ENCODE assay signal across 16 cellular contexts in the genomic region with DNA sequence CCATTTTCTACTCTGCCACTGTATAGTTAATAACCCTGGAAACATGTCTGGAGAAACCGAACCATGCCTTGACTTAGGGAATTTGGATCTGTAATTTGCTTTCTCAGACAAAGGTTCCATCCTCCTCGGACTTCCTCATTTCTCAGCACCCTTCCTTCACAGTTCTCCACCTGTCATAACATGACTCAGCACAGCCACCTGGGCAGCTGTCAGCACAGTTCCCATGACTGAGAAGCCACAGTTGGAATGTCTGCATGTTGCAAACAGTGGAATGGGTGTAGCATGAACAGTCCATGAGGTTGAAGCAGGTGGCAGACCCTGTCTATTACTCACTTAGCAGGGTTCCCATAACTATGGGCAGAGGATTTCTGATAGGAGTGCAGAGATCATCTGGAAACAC. TPM values are rescaled to one million over a fixed set of nuclear protein-coding genes. Genes with fewer than 3 reads are reported as not detected.
A peak's percentile ranks its signal among the peaks of the same experiment; 100 is the strongest.
DNase-seq lines count a peak whose midpoint lies in the region; TF ChIP-seq lines count a peak whose summit lies in the region.
"Had no signal": no experiment of that assay in that cellular context is flagged by ENCODE, and none has a peak within 500 bp of the region (broad histone marks: within the 10 kb centered on the region; RNA-seq: fewer than 3 reads in every experiment).

No MANE protein-coding gene starts in this region.

- H3K9me3 Mint-ChIP-seq in endodermal cell: peaks cover 6% of the 10 kb centered on the region
- H3K9me3 Mint-ChIP-seq in activated CD4-positive, alpha-beta memory T cell treated with anti-CD3 and anti-CD28 coated beads for 36 hours: peaks cover 2% of the 10 kb centered on the region
- H3K9me3 Mint-ChIP-seq: activated CD4-positive, alpha-beta T cell treated with anti-CD3 and anti-CD28 coated beads, Interleukin-2, amount 10 ng/mL, durations not matched to agents 24 days and 14 days had no signal

- WGBS in endodermal cell (ENCODE audit: insufficient coverage in 1 of 2, insufficient read length in 1 of 2), 2 experiments: 89 to 100% methylated on average over 1 to 2 of the region's 2 CpGs
- 53 to 80% methylated on average over 1 to 2 of the region's 2 CpGs for WGBS in transverse colon (ENCODE audit: low coverage in 1 of 2), 2 donors

- H3K27ac ChIP-seq in endodermal cell (ENCODE audit: low read depth, low read length): no peak overlapping the region
- no peak overlapping the region for H3K27ac ChIP-seq in transverse colon
- H3K27ac ChIP-seq in WERI-Rb-1: no peak overlapping the region
- H3K27ac ChIP-seq: 22Rv1, psoas muscle had no signal

- H3K36me3 ChIP-seq in endodermal cell (ENCODE audit: control insufficient read depth, insufficient read depth, low read length) (no peaks in the 10 kb centered on the region), transverse colon (no peaks in the 10 kb centered on the region), WERI-Rb-1 (no peaks in the 10 kb centered on the region)

- no peak overlapping the region for H3K27ac Mint-ChIP-seq in endodermal cell
- no peak overlapping the region for H3K27ac Mint-ChIP-seq in activated CD4-positive, alpha-beta memory T cell treated with anti-CD3 and anti-CD28 coated beads for 36 hours
- H3K27ac Mint-ChIP-seq: activated CD4-positive, alpha-beta T cell treated with anti-CD3 and anti-CD28 coated beads, Interleukin-2, amount 10 ng/mL, durations not matched to agents 24 days and 14 days had no signal

- no peaks in the 10 kb centered on the region for H3K4me1 ChIP-seq in endodermal cell (ENCODE audit: control insufficient read depth, insufficient read depth, low read length)
- no peaks in the 10 kb centered on the region for H3K4me1 ChIP-seq in transverse colon
- H3K4me1 ChIP-seq: psoas muscle had no signal

- peaks cover 2% of the 10 kb centered on the region for H3K36me3 Mint-ChIP-seq in endodermal cell (ENCODE audit: low read depth)
- no peaks in the 10 kb centered on the region for H3K36me3 Mint-ChIP-seq in activated CD4-positive, alpha-beta memory T cell treated with anti-CD3 and anti-CD28 coated beads for 36 hours

- H3K4me1 Mint-ChIP-seq in endodermal cell: no peaks in the 10 kb centered on the region
- no peaks in the 10 kb centered on the region for H3K4me1 Mint-ChIP-seq in activated CD4-positive, alpha-beta memory T cell treated with anti-CD3 and anti-CD28 coated beads for 36 hours (ENCODE audit: low read depth)
- H3K4me1 Mint-ChIP-seq: activated CD4-positive, alpha-beta T cell treated with anti-CD3 and anti-CD28 coated beads, Interleukin-2, amount 10 ng/mL, durations not matched to agents 24 days and 14 days had no signal

- H3K4me3 Mint-ChIP-seq in endodermal cell: no peak overlapping the region
- H3K4me3 Mint-ChIP-seq in activated CD4-positive, alpha-beta memory T cell treated with anti-CD3 and anti-CD28 coated beads for 36 hours: no peak overlapping the region
- H3K4me3 Mint-ChIP-seq: activated CD4-positive, alpha-beta T cell treated with anti-CD3 and anti-CD28 coated beads, Interleukin-2, amount 10 ng/mL, durations not matched to agents 24 days and 14 days had no signal

- H3K27me3 ChIP-seq in endodermal cell (ENCODE audit: control insufficient read depth, insufficient read depth, low read length, poor library complexity, severe bottlenecking) (no peaks in the 10 kb centered on the region), transverse colon (no peaks in the 10 kb centered on the region), WERI-Rb-1 (ENCODE audit: insufficient read depth, low read depth, severe bottlenecking) (no peaks in the 10 kb centered on the region)

- TF ChIP-seq POLR2A in transverse colon (IDR thresholded peaks at IDR 0.05): no peak

- H3K27me3 Mint-ChIP-seq in endodermal cell (ENCODE audit: insufficient read depth): no peaks in the 10 kb centered on the region
- peaks cover 2% of the 10 kb centered on the region for H3K27me3 Mint-ChIP-seq in activated CD4-positive, alpha-beta memory T cell treated with anti-CD3 and anti-CD28 coated beads for 36 hours

- CTCF ChIA-PET in activated CD4-positive, alpha-beta memory T cell treated with anti-CD3 and anti-CD28 coated beads for 36 hours (lab: Charles Lee): no interaction called here

- intact Hi-C loops in transverse colon (cut with DNase I; ENCODE audit: low total_unique reads): no loop called here
- intact Hi-C loops in activated CD4-positive, alpha-beta memory T cell treated with anti-CD3 and anti-CD28 coated beads for 36 hours (cut with micrococcal nuclease): no loop called here

- H3K4me3 ChIP-seq in endodermal cell (ENCODE audit: low read length) (no peak overlapping the region), transverse colon (no peak overlapping the region), WERI-Rb-1 (ENCODE audit: low read depth, low read length) (no peak overlapping the region)
- H3K4me3 ChIP-seq: psoas muscle had no signal

- POLR2A ChIA-PET in activated CD4-positive, alpha-beta memory T cell treated with anti-CD3 and anti-CD28 coated beads for 36 hours (lab: Charles Lee): no interaction called here

- TF ChIP-seq EP300 in transverse colon (IDR thresholded peaks at IDR 0.05; ENCODE audit: low read depth): no peak

- in situ Hi-C loops in transverse colon (cut with MboI; ENCODE audit: low pct_ligation_motif_present in 1 of 4, low pct_unique_long_range_greater_than_20kb in 1 of 4, low sequenced_read_pairs in 3 of 4): no loop called here

- TF ChIP-seq CTCF in endodermal cell (conservative IDR thresholded peaks at IDR 0.05) (no peak), transverse colon (IDR thresholded peaks at IDR 0.05) (no peak), WERI-Rb-1 (IDR thresholded peaks at IDR 0.05; ENCODE audit: low read depth, low read length) (no peak)

- no peak overlapping the region for H3K9ac ChIP-seq in endodermal cell (ENCODE audit: extremely low read depth, low read length, poor library complexity, severe bottlenecking)

- peak; percentile 24 for DNase-seq in DMS153 (lab: John Stamatoyannopoulos, UW)
- DNase-seq in DMS153 treated with DMSO at 0.1 percent for 48 hours (lab: John Stamatoyannopoulos, UW; ENCODE audit: unreplicated experiment): no peak
- peak; percentile 19 to 48 for DNase-seq in Kasumi-1 (lab: John Stamatoyannopoulos, UW)
- DNase-seq in endodermal cell: peak; percentile 53
- peak; percentile 54 for DNase-seq in transverse colon
- DNase-seq in activated CD4-positive, alpha-beta memory T cell treated with anti-CD3 and anti-CD28 coated beads for 36 hours: no peak
- no peak for DNase-seq in activated effector memory CD4-positive, alpha-beta T cell treated with Interleukin-2 at 50 U/mL for 16 hours
- no peak for DNase-seq in WERI-Rb-1
- DNase-seq: activated CD4-positive, alpha-beta T cell treated with anti-CD3 and anti-CD28 coated beads, Interleukin-2, amount 10 ng/mL, durations not matched to agents 24 days and 14 days; hypothalamus; midbrain; NCI-H1694 treated with DMSO at 0.1 percent for 48 hours; psoas muscle; stimulated activated CD4-positive, alpha-beta T cell treated with anti-CD3 and anti-CD28 coated beads, Interleukin-4, amount 100 ng/mL, for 4 hours had no signal

- no peaks in the 10 kb centered on the region for H3K9me3 ChIP-seq in endodermal cell (ENCODE audit: control insufficient read depth, low read length)
- no peaks in the 10 kb centered on the region for H3K9me3 ChIP-seq in transverse colon
- H3K9me3 ChIP-seq in WERI-Rb-1 (ENCODE audit: severe bottlenecking): no peaks in the 10 kb centered on the region
- H3K9me3 ChIP-seq: psoas muscle had no signal

RNA-seq across cellular contexts. Expression of a gene that starts 0.6 kb away (rescaled TPM):
- total RNA-seq in endodermal cell: not detected
- not detected for polyA plus RNA-seq in endodermal cell (2013, experiment 1 of 2)
- not detected for polyA plus RNA-seq in endodermal cell (2013, experiment 2 of 2)
- total RNA-seq in transverse colon: not detected
- not detected for total RNA-seq in activated CD4-positive, alpha-beta memory T cell treated with anti-CD3 and anti-CD28 coated beads for 36 hours
- total RNA-seq: activated CD4-positive, alpha-beta T cell treated with anti-CD3 and anti-CD28 coated beads, Interleukin-2, amount 10 ng/mL, durations not matched to agents 24 days and 14 days; astrocyte; psoas muscle had no signal

RNA-seq across cellular contexts. Expression of a gene that starts 31.2 kb away (rescaled TPM):
- total RNA-seq in endodermal cell (not detected), transverse colon (under 1 TPM in 1 of 4 donors, not detected in 3; 0.48 TPM)
- polyA plus RNA-seq in endodermal cell (2013, experiment 1 of 2): not detected
- polyA plus RNA-seq in endodermal cell (2013, experiment 2 of 2): not detected
- not detected for total RNA-seq in activated CD4-positive, alpha-beta memory T cell treated with anti-CD3 and anti-CD28 coated beads for 36 hours
- total RNA-seq: activated CD4-positive, alpha-beta T cell treated with anti-CD3 and anti-CD28 coated beads, Interleukin-2, amount 10 ng/mL, durations not matched to agents 24 days and 14 days; astrocyte had no signal

RNA-seq across cellular contexts. Expression of a gene that starts 58.0 kb away (rescaled TPM):
- not detected for total RNA-seq in endodermal cell
- polyA plus RNA-seq in endodermal cell (2013, experiment 1 of 2): not detected
- not detected for polyA plus RNA-seq in endodermal cell (2013, experiment 2 of 2)
- not detected for total RNA-seq in transverse colon
- total RNA-seq in activated CD4-positive, alpha-beta memory T cell treated with anti-CD3 and anti-CD28 coated beads for 36 hours: not detected
- total RNA-seq: activated CD4-positive, alpha-beta T cell treated with anti-CD3 and anti-CD28 coated beads, Interleukin-2, amount 10 ng/mL, durations not matched to agents 24 days and 14 days; astrocyte; psoas muscle had no signal
- polyA plus RNA-seq: psoas muscle had no signal

Comparison
In these comparisons a context has a peak if more than half of its experiments do, and no peak if none do; other contexts are left out.
1. DNase-seq: peak in DMS153 (single experiment), Kasumi-1 (2 of 2), endodermal cell (single experiment) and transverse colon (single experiment); none in DMS153 treated with DMSO at 0.1 percent for 48 hours (single experiment), activated CD4-positive, alpha-beta memory T cell treated with anti-CD3 and anti-CD28 coated beads for 36 hours (single experiment), activated effector memory CD4-positive, alpha-beta T cell treated with Interleukin-2 at 50 U/mL for 16 hours (single experiment) and WERI-Rb-1 (single experiment).